In the genomic region with DNA sequence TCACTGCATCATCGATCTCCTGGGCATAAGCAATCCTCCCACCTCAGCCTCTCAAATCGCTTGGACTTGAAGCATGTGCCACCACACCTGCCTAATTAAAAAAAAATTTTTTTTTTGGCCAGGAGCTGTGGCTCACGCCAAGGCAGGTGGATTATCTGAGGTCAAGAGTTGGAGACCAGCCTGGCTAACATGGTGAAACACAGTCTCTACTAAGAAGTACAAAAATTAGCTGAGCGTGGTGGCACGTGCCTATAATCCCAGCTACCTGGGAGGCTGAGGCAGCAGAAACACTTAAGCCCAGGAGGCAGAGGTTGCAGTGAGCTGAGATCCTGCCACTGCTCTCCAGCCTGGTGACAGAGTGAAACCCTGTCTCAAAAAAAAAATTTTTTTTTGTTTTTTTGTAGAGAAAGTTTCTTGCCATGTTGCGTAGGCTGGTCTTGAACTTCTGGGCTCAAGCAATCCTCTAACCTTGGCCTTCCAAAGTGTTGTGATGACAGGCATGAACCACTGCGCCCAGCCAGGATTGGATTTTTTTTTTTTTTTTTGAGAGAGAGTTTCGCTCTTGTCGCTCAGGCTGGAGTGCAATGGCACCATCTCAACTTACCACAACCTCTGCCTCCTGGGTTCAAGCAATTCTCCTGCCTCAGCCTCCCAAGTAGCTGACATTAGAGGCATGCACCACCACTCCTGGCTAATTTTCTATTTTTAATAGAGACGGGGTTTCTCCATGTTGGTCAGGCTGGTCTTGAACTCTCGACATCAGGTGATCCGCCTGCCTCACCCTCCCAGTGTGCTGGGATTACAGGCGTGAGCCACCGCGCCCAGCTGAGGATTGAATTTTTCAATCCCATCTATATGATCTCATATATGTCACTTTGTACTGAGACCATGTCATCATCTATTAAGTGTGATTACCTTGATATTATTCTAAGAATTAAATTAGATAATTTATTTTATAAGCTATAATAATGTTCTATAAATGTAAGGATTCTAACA, we compare ENCODE assay signal across 21 cellular contexts. TPM values are rescaled to one million over a fixed set of nuclear protein-coding genes. Genes with fewer than 3 reads are reported as not detected.
A peak's percentile ranks its signal among the peaks of the same experiment; 100 is the strongest.
DNase-seq lines count a peak whose midpoint lies in the region; ATAC-seq and TF ChIP-seq lines count a peak whose summit lies in the region.
"Had no signal": no experiment of that assay in that cellular context is flagged by ENCODE, and none has a peak within 500 bp of the region (broad histone marks: within the 10 kb centered on the region; RNA-seq: fewer than 3 reads in every experiment).

No MANE protein-coding gene starts in this region.

- H3K23ac ChIP-seq in trophoblast cell (ENCODE audit: low read length) = no peak overlapping the region

- H3K4me1 Mint-ChIP-seq in activated T-cell treated with anti-CD3 and anti-CD28 coated beads, Interleukin-2, amount 50 U/mL, for 24 hours (ENCODE audit: low read depth) = peaks cover 50% of the 10 kb centered on the region
- H3K4me1 Mint-ChIP-seq in activated T-cell treated with anti-CD3 and anti-CD28 coated beads, Interleukin-2, amount 50 U/mL, for 4 hours (ENCODE audit: low read depth) = peaks cover 32% of the 10 kb centered on the region
- peaks cover 37% of the 10 kb centered on the region for H3K4me1 Mint-ChIP-seq in GM23338
- H3K4me1 Mint-ChIP-seq in effector memory CD8-positive, alpha-beta T cell (ENCODE audit: low read depth in 2 of 2) = peaks cover 33 to 41% of the 10 kb centered on the region in 2 donors

- no peak overlapping the region for H3K9ac ChIP-seq in trophoblast cell (ENCODE audit: low read length)
- H3K9ac ChIP-seq: SK-N-SH had no signal

- H3K9me2 ChIP-seq in GM23338 (ENCODE audit: insufficient read depth) = no peaks in the 10 kb centered on the region
- H3K9me2 ChIP-seq: SK-N-SH had no signal

- no peaks in the 10 kb centered on the region for H3K9me3 ChIP-seq in trophoblast cell (ENCODE audit: insufficient read depth, low read depth, low read length)
- H3K9me3 ChIP-seq: SK-N-SH had no signal

- no peaks in the 10 kb centered on the region for H3K9me3 Mint-ChIP-seq in activated T-cell treated with anti-CD3 and anti-CD28 coated beads, Interleukin-2, amount 50 U/mL, for 24 hours
- no peaks in the 10 kb centered on the region for H3K9me3 Mint-ChIP-seq in activated T-cell treated with anti-CD3 and anti-CD28 coated beads, Interleukin-2, amount 50 U/mL, for 4 hours
- no peaks in the 10 kb centered on the region for H3K9me3 Mint-ChIP-seq in GM23338
- no peaks in the 10 kb centered on the region for H3K9me3 Mint-ChIP-seq in effector memory CD8-positive, alpha-beta T cell
- H3K9me3 Mint-ChIP-seq: CD8-positive, alpha-beta T cell had no signal

- no peak overlapping the region for H3K4ac ChIP-seq in trophoblast cell (ENCODE audit: low read depth, low read length)

- no peak overlapping the region for H3K14ac ChIP-seq in trophoblast cell (ENCODE audit: low read length)

- no peak overlapping the region for H2BK12ac ChIP-seq in trophoblast cell (ENCODE audit: low read length)

- H2AFZ ChIP-seq in GM23338 (no peak overlapping the region), trophoblast cell (ENCODE audit: insufficient read depth, low read length, poor library complexity) (no peak overlapping the region)

- peaks cover 2% of the 10 kb centered on the region for H3K79me1 ChIP-seq in trophoblast cell (ENCODE audit: low read length)

- H3K79me2 ChIP-seq in GM23338 (replicated peaks; ENCODE audit: insufficient read depth) (peaks cover 48% of the 10 kb centered on the region), trophoblast cell (ENCODE audit: control insufficient read depth, insufficient read depth, low read length, poor library complexity) (no peaks in the 10 kb centered on the region)

- H3K18ac ChIP-seq in trophoblast cell (ENCODE audit: low read length) = peak overlapping the region; percentile 86

- peaks cover 22% of the 10 kb centered on the region for H4K20me1 ChIP-seq in GM23338 (replicated peaks; ENCODE audit: insufficient read depth)

- H3K36me3 ChIP-seq in GM23338 (ENCODE audit: insufficient read depth) (peaks cover 83% of the 10 kb centered on the region), trophoblast cell (ENCODE audit: control insufficient read depth in 1 of 2, insufficient read depth in 2 of 2, low read length in 2 of 2) (peaks cover 53 to 64% of the 10 kb centered on the region in 2 experiments)

- H2AK5ac ChIP-seq in trophoblast cell (ENCODE audit: low read length) = no peak overlapping the region

- H3K36me3 Mint-ChIP-seq in activated T-cell treated with anti-CD3 and anti-CD28 coated beads, Interleukin-2, amount 50 U/mL, for 24 hours (ENCODE audit: low read depth) = peaks cover 75% of the 10 kb centered on the region
- peaks cover 53% of the 10 kb centered on the region for H3K36me3 Mint-ChIP-seq in activated T-cell treated with anti-CD3 and anti-CD28 coated beads, Interleukin-2, amount 50 U/mL, for 4 hours (ENCODE audit: insufficient read depth)
- H3K36me3 Mint-ChIP-seq in GM23338 (ENCODE audit: low read depth) = peaks cover 58% of the 10 kb centered on the region
- peaks cover 59% of the 10 kb centered on the region for H3K36me3 Mint-ChIP-seq in effector memory CD8-positive, alpha-beta T cell (ENCODE audit: insufficient read depth)

- no peak for DNase-seq in activated T-cell treated with anti-CD3 and anti-CD28 coated beads, Interleukin-2, amount 50 U/mL, for 24 hours
- DNase-seq in activated T-cell treated with anti-CD3 and anti-CD28 coated beads, Interleukin-2, amount 50 U/mL, for 4 hours = no peak
- no peak for DNase-seq in GM23338 (ENCODE audit: low spot score)
- no peak for DNase-seq in effector memory CD8-positive, alpha-beta T cell
- DNase-seq in trophoblast cell = no peak
- no peak for DNase-seq in ACHN
- DNase-seq in GM03348 (ENCODE audit: low spot score) = no peak
- no peak for DNase-seq in cerebellar cortex (ENCODE audit: low spot score)
- DNase-seq: CD8-positive, alpha-beta T cell; Karpas-422; NCI-H1048; NCI-H1436 treated with DMSO at 0.1 percent for 48 hours; NCI-H2081 treated with DMSO at 0.1 percent for 48 hours; NCI-H510A; NCI-H82; SHP77; SK-N-SH had no signal

- H3K27me3 Mint-ChIP-seq in activated T-cell treated with anti-CD3 and anti-CD28 coated beads, Interleukin-2, amount 50 U/mL, for 24 hours = no peaks in the 10 kb centered on the region
- H3K27me3 Mint-ChIP-seq in activated T-cell treated with anti-CD3 and anti-CD28 coated beads, Interleukin-2, amount 50 U/mL, for 4 hours (ENCODE audit: low read depth) = no peaks in the 10 kb centered on the region
- peaks cover 12% of the 10 kb centered on the region for H3K27me3 Mint-ChIP-seq in GM23338 (ENCODE audit: insufficient read depth, low read depth, poor library complexity)
- no peaks in the 10 kb centered on the region for H3K27me3 Mint-ChIP-seq in effector memory CD8-positive, alpha-beta T cell

- no CpG with 5 or more reads among the region's 15 CpGs for WGBS in trophoblast cell (ENCODE audit: extremely low coverage, insufficient coverage, insufficient read length)

- H4K12ac ChIP-seq in trophoblast cell (ENCODE audit: low read depth, low read length) = no peak overlapping the region

- peak overlapping the region; percentile 79 for H3K27ac Mint-ChIP-seq in activated T-cell treated with anti-CD3 and anti-CD28 coated beads, Interleukin-2, amount 50 U/mL, for 24 hours
- H3K27ac Mint-ChIP-seq in GM23338 = no peak overlapping the region
- H3K27ac Mint-ChIP-seq in effector memory CD8-positive, alpha-beta T cell = peak overlapping the region; percentile 38 to 60
- H3K27ac Mint-ChIP-seq: CD8-positive, alpha-beta T cell had no signal

- H3K4me1 ChIP-seq in GM23338 (ENCODE audit: insufficient read depth) = no peaks in the 10 kb centered on the region
- H3K4me1 ChIP-seq in trophoblast cell (ENCODE audit: control insufficient read depth in 1 of 2, insufficient read depth in 2 of 2, low read length in 2 of 2) = peaks cover 2 to 3% of the 10 kb centered on the region in 2 experiments

- TF ChIP-seq CTCF in GM23338 (conservative IDR thresholded peaks at IDR 0.05; ENCODE audit: low read depth in 2 of 2) = no peak

- H2BK5ac ChIP-seq in trophoblast cell (ENCODE audit: low read depth, low read length, poor library complexity) = no peak overlapping the region

- H3K27ac ChIP-seq in GM23338 (ENCODE audit: low read depth) (peak overlapping the region; percentile 82), trophoblast cell (ENCODE audit: low read depth, low read length) (no peak overlapping the region)

- H3K4me3 ChIP-seq in GM23338 (no peak overlapping the region), trophoblast cell (ENCODE audit: low read depth, low read length) (no peak overlapping the region)

- no peak overlapping the region for H4K8ac ChIP-seq in trophoblast cell (ENCODE audit: low read depth, low read length)

- no peaks in the 10 kb centered on the region for H3K27me3 ChIP-seq in GM23338 (ENCODE audit: insufficient read depth)
- no peaks in the 10 kb centered on the region for H3K27me3 ChIP-seq in trophoblast cell (ENCODE audit: insufficient read depth, low read length)

- no peak for ATAC-seq in activated T-cell treated with anti-CD3 and anti-CD28 coated beads, Interleukin-2, amount 50 U/mL, for 4 hours
- no peak for ATAC-seq in GM23338
- ATAC-seq in effector memory CD8-positive, alpha-beta T cell (replicated peaks) = no peak
- ATAC-seq: CD8-positive, alpha-beta T cell had no signal

- no peak overlapping the region for H2BK120ac ChIP-seq in trophoblast cell (ENCODE audit: insufficient read depth, low read length, poor library complexity)

- H3F3A ChIP-seq in GM23338 (replicated peaks; ENCODE audit: low read depth) = peaks cover 48% of the 10 kb centered on the region

- peak overlapping the region; percentile 14 for H4K91ac ChIP-seq in trophoblast cell (ENCODE audit: low read depth, low read length)

- no peak overlapping the region for H3K4me2 ChIP-seq in GM23338
- no peak overlapping the region for H3K4me2 ChIP-seq in trophoblast cell (ENCODE audit: low read length)
- H3K4me2 ChIP-seq: SK-N-SH had no signal

- no peak overlapping the region for H3K4me3 Mint-ChIP-seq in activated T-cell treated with anti-CD3 and anti-CD28 coated beads, Interleukin-2, amount 50 U/mL, for 24 hours
- H3K4me3 Mint-ChIP-seq in activated T-cell treated with anti-CD3 and anti-CD28 coated beads, Interleukin-2, amount 50 U/mL, for 4 hours = no peak overlapping the region
- H3K4me3 Mint-ChIP-seq in GM23338 = no peak overlapping the region
- H3K4me3 Mint-ChIP-seq in effector memory CD8-positive, alpha-beta T cell = peak overlapping the region in 1 of 2 donors; percentile 19
- H3K4me3 Mint-ChIP-seq: CD8-positive, alpha-beta T cell had no signal

- in situ Hi-C loops in ACHN (cut with HindIII; ENCODE audit: low pct_ligation_motif_present, low pct_unique_long_range_greater_than_20kb, low sequenced_read_pairs) = no loop called here

RNA-seq across cellular contexts. Expression of gene SLC2A3, which starts 12.4 kb away (rescaled TPM):
- total RNA-seq in activated T-cell treated with anti-CD3 and anti-CD28 coated beads, Interleukin-2, amount 50 U/mL, for 4 hours = 100 to 1,000 TPM; 109 to 117 (median 114) TPM
- total RNA-seq in GM23338 (2014; rRNA removed; shearing (Covaris generic)) = 388 and 451 TPM in 2 replicates
- polyA plus RNA-seq in GM23338 (2016; fragmentation: Nextera tagmentation; extraction: Ambion mirVana) = 199 and 208 TPM in 2 replicates
- polyA plus RNA-seq in trophoblast cell (2013) = 1,584 and 1,664 TPM in 2 replicates
- total RNA-seq: HT-29 had no signal

RNA-seq across cellular contexts. Expression of gene SLC2A14, which starts 50.8 kb away (rescaled TPM):
- total RNA-seq in activated T-cell treated with anti-CD3 and anti-CD28 coated beads, Interleukin-2, amount 50 U/mL, for 4 hours = 1 to 10 TPM in 1 of 3 donors, not detected in 2; 3.7 TPM
- 26.1 and 31.5 TPM in 2 replicates for total RNA-seq in GM23338 (2014; rRNA removed; shearing (Covaris generic))
- polyA plus RNA-seq in GM23338 (2016; fragmentation: Nextera tagmentation; extraction: Ambion mirVana) = 6.7 and 6.8 TPM in 2 replicates
- polyA plus RNA-seq in trophoblast cell (2013) = 17.6 TPM in 2 replicates
- total RNA-seq: A172, HT-29, MCF 10A had no signal
- polyA plus RNA-seq: BJ had no signal
